9 cellular contexts compared by ENCODE assay signal in the genomic region with DNA sequence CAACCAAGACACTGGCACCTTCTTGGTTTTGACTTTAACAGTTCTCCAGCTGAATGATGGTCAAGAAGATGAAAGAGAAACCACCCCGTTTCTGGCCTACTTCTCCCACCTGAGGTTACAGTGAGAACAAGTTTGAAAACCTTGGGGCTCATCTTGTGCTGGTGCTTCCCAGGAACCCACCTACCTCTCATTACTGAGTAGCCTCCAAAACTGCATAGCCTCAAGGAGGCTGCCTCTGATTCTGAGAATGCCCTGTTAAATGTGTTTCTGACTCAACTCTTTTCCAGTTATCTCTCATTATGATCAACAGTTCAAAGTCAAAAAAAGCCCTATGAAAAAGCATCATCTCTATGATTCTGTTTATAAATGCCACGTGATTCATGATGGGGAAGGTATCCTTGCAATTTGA.
DNase-seq lines count a peak whose midpoint lies in the region; ATAC-seq lines count a peak whose summit lies in the region.
"Had no signal": no experiment of that assay in that cellular context is flagged by ENCODE, and none has a peak within 500 bp of the region (broad histone marks: within the 10 kb centered on the region; RNA-seq: fewer than 3 reads in every experiment).

No MANE protein-coding gene starts in this region.

- DNase-seq in stimulated activated CD4-positive, alpha-beta T cell treated with anti-CD3 and anti-CD28 coated beads, Interleukin-15, amount 100 ng/mL, for 24 hours: peak; percentile 9
- no peak for DNase-seq in stimulated activated CD4-positive, alpha-beta T cell treated with anti-CD3 and anti-CD28 coated beads, Interleukin-4, amount 100 ng/mL, for 24 hours
- peak; percentile 5 for DNase-seq in stimulated activated naive CD8-positive, alpha-beta T cell treated with anti-CD3 and anti-CD28 coated beads, Interleukin-15, Interleukin-2, amounts not matched to agents 100 U/mL and 50 U/mL, for 24 hours
- no peak for DNase-seq in T-helper 9 cell
- DNase-seq in activated CD8-positive, alpha-beta memory T cell treated with anti-CD3 and anti-CD28 coated beads for 24 hours: no peak
- DNase-seq: NCI-H748 treated with DMSO at 0.1 percent for 48 hours had no signal

- peak; percentile 80 for ATAC-seq in GM21515 (IDR thresholded peaks at IDR 0.05; ENCODE audit: unreplicated experiment)
- ATAC-seq in HG03139 (IDR thresholded peaks at IDR 0.05; ENCODE audit: unreplicated experiment): peak; percentile 67
- ATAC-seq in stimulated activated naive CD8-positive, alpha-beta T cell treated with anti-CD3 and anti-CD28 coated beads, Interleukin-15, Interleukin-2, amounts not matched to agents 100 U/mL and 50 U/mL, for 24 hours: peak; percentile 63
- no peak for ATAC-seq in GM19397 (IDR thresholded peaks at IDR 0.05; ENCODE audit: unreplicated experiment)

Comparison
In these comparisons a context has a peak if more than half of its experiments do, and no peak if none do; other contexts are left out.
1. DNase-seq: peak in stimulated activated CD4-positive, alpha-beta T cell treated with anti-CD3 and anti-CD28 coated beads, Interleukin-15, amount 100 ng/mL, for 24 hours (single experiment) and stimulated activated naive CD8-positive, alpha-beta T cell treated with anti-CD3 and anti-CD28 coated beads, Interleukin-15, Interleukin-2, amounts not matched to agents 100 U/mL and 50 U/mL, for 24 hours (single experiment); none in stimulated activated CD4-positive, alpha-beta T cell treated with anti-CD3 and anti-CD28 coated beads, Interleukin-4, amount 100 ng/mL, for 24 hours (single experiment), T-helper 9 cell (single experiment) and activated CD8-positive, alpha-beta memory T cell treated with anti-CD3 and anti-CD28 coated beads for 24 hours (single experiment).